ENCODE assay signal across 15 cellular contexts in genomic region chr15:52263563-52263962, GRCh38. TPM values are rescaled to one million over a fixed set of nuclear protein-coding genes. Genes with fewer than 3 reads are reported as not detected.
DNase-seq lines count a peak whose midpoint lies in the region; ATAC-seq, FAIRE-seq and TF ChIP-seq lines count a peak whose summit lies in the region.
"Had no signal": no experiment of that assay in that cellular context is flagged by ENCODE, and none has a peak within 500 bp of the region (broad histone marks: within the 10 kb centered on the region; RNA-seq: fewer than 3 reads in every experiment).

No MANE protein-coding gene starts in this region.

- H3K27ac ChIP-seq in endodermal cell (ENCODE audit: low read depth, low read length), result no peak overlapping the region
- H3K27ac ChIP-seq: SJCRH30 had no signal

- WGBS in endodermal cell (ENCODE audit: insufficient coverage in 1 of 2, insufficient read length in 1 of 2), 2 experiments, result 82 to 91% methylated on average over 4 of the region's 4 CpGs

- H3K4me1 ChIP-seq in endodermal cell (ENCODE audit: control insufficient read depth, insufficient read depth, low read length), result peaks cover 22% of the 10 kb centered on the region

- no peaks in the 10 kb centered on the region for H3K36me3 Mint-ChIP-seq in stimulated activated naive CD8-positive, alpha-beta T cell treated with anti-CD3 and anti-CD28 coated beads, Interleukin-15, Interleukin-2, amounts not matched to agents 100 ng/mL and 50 ng/mL, for 24 hours (ENCODE audit: low read depth)
- H3K36me3 Mint-ChIP-seq in activated B cell treated with CpG ODN at 0.5 μM for 24 hours (ENCODE audit: low read depth) (no peaks in the 10 kb centered on the region), endodermal cell (ENCODE audit: low read depth) (peaks cover 51% of the 10 kb centered on the region), type B pancreatic cell (peaks cover 22% of the 10 kb centered on the region)

- H3K9me3 Mint-ChIP-seq in stimulated activated naive CD8-positive, alpha-beta T cell treated with anti-CD3 and anti-CD28 coated beads, Interleukin-15, Interleukin-2, amounts not matched to agents 100 ng/mL and 50 ng/mL, for 24 hours, result no peaks in the 10 kb centered on the region
- no peaks in the 10 kb centered on the region for H3K9me3 Mint-ChIP-seq in activated B cell treated with CpG ODN at 0.5 μM for 24 hours
- no peaks in the 10 kb centered on the region for H3K9me3 Mint-ChIP-seq in endodermal cell
- H3K9me3 Mint-ChIP-seq in type B pancreatic cell, result no peaks in the 10 kb centered on the region
- H3K9me3 Mint-ChIP-seq: mesothelial cell of epicardium had no signal

- H3K27me3 Mint-ChIP-seq in stimulated activated naive CD8-positive, alpha-beta T cell treated with anti-CD3 and anti-CD28 coated beads, Interleukin-15, Interleukin-2, amounts not matched to agents 100 ng/mL and 50 ng/mL, for 24 hours, result no peaks in the 10 kb centered on the region
- no peaks in the 10 kb centered on the region for H3K27me3 Mint-ChIP-seq in activated B cell treated with CpG ODN at 0.5 μM for 24 hours
- no peaks in the 10 kb centered on the region for H3K27me3 Mint-ChIP-seq in endodermal cell (ENCODE audit: insufficient read depth)
- H3K27me3 Mint-ChIP-seq in type B pancreatic cell, result no peaks in the 10 kb centered on the region

- no peak for FAIRE-seq in GM19239 (lab: Jason Lieb, UNC)

- H3K27ac Mint-ChIP-seq in stimulated activated naive CD8-positive, alpha-beta T cell treated with anti-CD3 and anti-CD28 coated beads, Interleukin-15, Interleukin-2, amounts not matched to agents 100 ng/mL and 50 ng/mL, for 24 hours, result peak overlapping the region; percentile 91
- H3K27ac Mint-ChIP-seq in activated B cell treated with CpG ODN at 0.5 μM for 24 hours (peak overlapping the region; percentile 43), endodermal cell (peak overlapping the region; percentile 98), type B pancreatic cell (peak overlapping the region; percentile 90)

- peaks cover 31% of the 10 kb centered on the region for H3K4me1 Mint-ChIP-seq in stimulated activated naive CD8-positive, alpha-beta T cell treated with anti-CD3 and anti-CD28 coated beads, Interleukin-15, Interleukin-2, amounts not matched to agents 100 ng/mL and 50 ng/mL, for 24 hours (ENCODE audit: low read depth)
- H3K4me1 Mint-ChIP-seq in activated B cell treated with CpG ODN at 0.5 μM for 24 hours (peaks cover 34% of the 10 kb centered on the region), endodermal cell (peaks cover 48% of the 10 kb centered on the region), type B pancreatic cell (ENCODE audit: unreplicated experiment) (peaks cover 34% of the 10 kb centered on the region)

- H3K9me3 ChIP-seq in endodermal cell (ENCODE audit: control insufficient read depth, low read length), result no peaks in the 10 kb centered on the region
- H3K9me3 ChIP-seq: gastrocnemius medialis, SJCRH30 had no signal

- H3K4me3 Mint-ChIP-seq in stimulated activated naive CD8-positive, alpha-beta T cell treated with anti-CD3 and anti-CD28 coated beads, Interleukin-15, Interleukin-2, amounts not matched to agents 100 ng/mL and 50 ng/mL, for 24 hours, result no peak overlapping the region
- no peak overlapping the region for H3K4me3 Mint-ChIP-seq in activated B cell treated with CpG ODN at 0.5 μM for 24 hours
- no peak overlapping the region for H3K4me3 Mint-ChIP-seq in endodermal cell
- H3K4me3 Mint-ChIP-seq in type B pancreatic cell, result peak overlapping the region; percentile 17
- H3K4me3 Mint-ChIP-seq: mesothelial cell of epicardium had no signal

- H3K4me3 ChIP-seq in endodermal cell (ENCODE audit: low read length), result no peak overlapping the region
- H3K4me3 ChIP-seq: coronary artery, gastrocnemius medialis, SJCRH30 had no signal

- intact Hi-C loops in activated B cell treated with CpG ODN at 0.5 μM for 24 hours (cut with micrococcal nuclease), result loop anchor here (2.0 kb wide), 1 partner anchor 27 kb away; no protein-coding TSS in a partner anchor
- intact Hi-C loops in sciatic nerve (cut with DNase I), result no loop called here

- peaks cover under 1% of the 10 kb centered on the region for H3K36me3 ChIP-seq in endodermal cell (ENCODE audit: control insufficient read depth, insufficient read depth, low read length)
- H3K36me3 ChIP-seq: gastrocnemius medialis, SJCRH30 had no signal

- H3K9ac ChIP-seq in endodermal cell (ENCODE audit: extremely low read depth, low read length, poor library complexity, severe bottlenecking), result no peak overlapping the region

- no peak for DNase-seq in stimulated activated naive CD8-positive, alpha-beta T cell treated with anti-CD3 and anti-CD28 coated beads, Interleukin-15, Interleukin-2, amounts not matched to agents 100 U/mL and 50 U/mL, for 24 hours
- DNase-seq in activated B cell treated with CpG ODN at 0.5 μM for 24 hours (no peak), endodermal cell (no peak), type B pancreatic cell (ENCODE audit: extremely low spot score, unreplicated experiment) (no peak), COR-L47 (lab: John Stamatoyannopoulos, UW) (no peak), GM19239 (ENCODE audit: insufficient read length, low spot score) (no peak), sciatic nerve (ENCODE audit: low spot score) (no peak)
- DNase-seq: gastrocnemius medialis; GOT3; NCI-H1092; SJCRH30; stimulated activated CD4-positive, alpha-beta T cell treated with anti-CD3 and anti-CD28 coated beads, Interleukin-2, amount 100 ng/mL, for 48 hours had no signal

- no peaks in the 10 kb centered on the region for H3K27me3 ChIP-seq in endodermal cell (ENCODE audit: control insufficient read depth, insufficient read depth, low read length, poor library complexity, severe bottlenecking)
- H3K27me3 ChIP-seq: gastrocnemius medialis, SJCRH30 had no signal

- CTCF ChIA-PET in activated B cell treated with CpG ODN at 0.5 μM for 24 hours (lab: Charles Lee), result no interaction called here

- no peak for TF ChIP-seq CTCF in activated B cell treated with CpG ODN at 0.5 μM for 24 hours (IDR thresholded peaks at IDR 0.05)
- TF ChIP-seq CTCF in endodermal cell (conservative IDR thresholded peaks at IDR 0.05), result no peak
- TF ChIP-seq CTCF in type B pancreatic cell (conservative IDR thresholded peaks at IDR 0.05), result no peak

- ATAC-seq in stimulated activated naive CD8-positive, alpha-beta T cell treated with anti-CD3 and anti-CD28 coated beads, Interleukin-15, Interleukin-2, amounts not matched to agents 100 U/mL and 50 U/mL, for 24 hours, result no peak
- ATAC-seq in activated B cell treated with CpG ODN at 0.5 μM for 24 hours (ENCODE audit: low read depth) (no peak), sciatic nerve (no peak)
- ATAC-seq: gastrocnemius medialis had no signal

- POLR2A ChIA-PET in activated B cell treated with CpG ODN at 0.5 μM for 24 hours (lab: Charles Lee), result interaction anchor here (1.1 kb wide), 1 partner anchor 1499 kb away, joined by 3 read pairs; no protein-coding TSS in a partner anchor

RNA-seq across cellular contexts. Expression of gene MYO5C, which starts 32.0 kb away (rescaled TPM):
- total RNA-seq in activated B cell treated with CpG ODN at 0.5 μM for 24 hours, result 2.4 and 3.3 TPM in 2 replicates
- total RNA-seq in endodermal cell, result 10 to 100 TPM; 19.1 to 26.7 TPM
- polyA plus RNA-seq in endodermal cell (2013, experiment 1 of 2), result 5.1 TPM
- 6.3 TPM for polyA plus RNA-seq in endodermal cell (2013, experiment 2 of 2)
- 17.5 and 21.4 TPM in 2 replicates for total RNA-seq in type B pancreatic cell (ENCODE audit: low replicate concordance)
- 16.3 TPM for total RNA-seq in sciatic nerve

Comparison
In these comparisons a context has a peak if more than half of its experiments do, and no peak if none do; other contexts are left out.
1. H3K27ac Mint-ChIP-seq: peak in every context shown above with its lines; median percentile 98 in endodermal cell; 91 in stimulated activated naive CD8-positive, alpha-beta T cell treated with anti-CD3 and anti-CD28 coated beads, Interleukin-15, Interleukin-2, amounts not matched to agents 100 ng/mL and 50 ng/mL, for 24 hours; 90 in type B pancreatic cell; 43 in activated B cell treated with CpG ODN at 0.5 μM for 24 hours.